In the genomic region with DNA sequence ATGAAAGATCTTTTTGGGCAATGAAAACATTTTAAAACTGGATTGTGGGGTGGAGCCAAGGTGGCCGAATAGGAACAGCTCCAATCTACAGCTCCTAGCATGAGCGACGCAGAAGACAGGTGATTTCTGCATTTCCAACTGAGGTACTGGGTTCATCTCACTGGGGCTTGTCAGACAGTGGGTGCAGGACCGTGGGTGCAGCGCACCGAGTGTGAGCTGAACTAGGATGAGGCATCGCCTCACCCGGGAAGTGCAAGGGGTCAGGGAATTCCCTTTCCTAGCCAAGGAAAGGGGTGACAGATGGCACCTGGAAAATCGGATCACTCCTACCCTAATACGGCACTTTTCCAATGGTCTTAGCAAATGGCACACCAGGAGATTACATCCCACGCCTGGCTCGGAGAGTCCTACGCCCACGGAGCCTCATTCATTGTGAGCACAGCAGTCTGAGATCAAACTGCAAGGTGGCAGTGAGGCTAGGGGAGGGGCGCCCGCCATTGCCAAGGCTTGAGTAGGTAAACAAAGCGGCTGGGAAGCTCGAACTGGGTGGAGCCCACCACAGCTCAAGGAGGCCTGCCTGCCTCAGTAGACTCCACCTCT, we compare ENCODE assay signal across 6 cellular contexts.
DNase-seq lines count a peak whose midpoint lies in the region.
"Not testable (repeated sequence)": the region's sequence is repeated elsewhere in the genome, so short reads cannot be mapped to it uniquely, and the experiment has no call there.

No MANE protein-coding gene starts in this region.

- H3K9ac ChIP-seq in ES-I3 (ENCODE audit: low read depth, low read length) = peak overlapping the region; percentile 15; the same call in 1 of the 2 replicates
- H3K9ac ChIP-seq in HUES6 (ENCODE audit: low read length) = not testable (repeated sequence)

- intact Hi-C loops in head of caudate nucleus (cut with DNase I) = not testable (repeated sequence)

- not testable (repeated sequence) for H3K27ac ChIP-seq in HUES6 (ENCODE audit: low read depth, low read length)

- not testable (repeated sequence) for H3K9me3 ChIP-seq in ES-I3 (ENCODE audit: control insufficient read depth, insufficient read depth, low read length); HUES6 (ENCODE audit: control insufficient read depth, insufficient read depth, low read depth, low read length)

- DNase-seq in Ammon's horn (ENCODE audit: low spot score) (peak; percentile 6), NCI-H524 treated with DMSO at 0.1 percent for 48 hours (lab: John Stamatoyannopoulos, UW) (peak; percentile 49), NCI-H82 treated with DMSO at 0.1 percent for 48 hours (lab: John Stamatoyannopoulos, UW; ENCODE audit: unreplicated experiment) (peak; percentile 72), head of caudate nucleus (peak in 34 of 42 donors; percentile 9 to 69 (median 33))

- H3K36me3 ChIP-seq in ES-I3 (ENCODE audit: insufficient read depth, low read length); HUES6 (ENCODE audit: control insufficient read depth, insufficient read depth, low read length): not testable (repeated sequence)

- not testable (repeated sequence) for H3K27me3 ChIP-seq in HUES6 (ENCODE audit: control insufficient read depth, insufficient read depth, low read length)

- peak overlapping the region; percentile 29; the same call in 1 of the 2 replicates for H3K4me3 ChIP-seq in HUES6 (ENCODE audit: low read depth, low read length)

- H3K4me1 ChIP-seq in ES-I3 (ENCODE audit: insufficient read depth, low read length); HUES6 (ENCODE audit: control insufficient read depth, insufficient read depth, low read length): not testable (repeated sequence)

Comparison
In these comparisons a context has a peak if more than half of its experiments do, and no peak if none do; other contexts are left out.
1. DNase-seq: peak in every context shown above with its lines; median percentile 72 in NCI-H82 treated with DMSO at 0.1 percent for 48 hours; 49 in NCI-H524 treated with DMSO at 0.1 percent for 48 hours; 33 in head of caudate nucleus; 6 in Ammon's horn.